1 cellular context compared by ENCODE assay signal in genomic region chr19:57477191-57478008, GRCh38.
TF ChIP-seq lines count a peak whose summit lies in the region.

Gene ZNF772 (minus strand): TSS chr19:57477566. CDS start chr19:57477309, 257 bp downstream.

TF ChIP-seq in HepG2, 621 proteins besides CTCF, POLR2A, EP300 and RAD21 (continued from another document and continues in another):
- no peak for TF ChIP-seq WIZ (CRISPR knock-in tag; IDR thresholded peaks at IDR 0.05)
- TF ChIP-seq BCL3 (CRISPR knock-in tag; IDR thresholded peaks at IDR 0.05): peak; percentile 54; the same call in 1 of the 2 replicates
- no peak for TF ChIP-seq ZNF232 (CRISPR knock-in tag; IDR thresholded peaks at IDR 0.05; ENCODE audit: borderline replicate concordance)
- no peak for TF ChIP-seq KIAA2018 (CRISPR knock-in tag; IDR thresholded peaks at IDR 0.05; ENCODE audit: borderline replicate concordance)
- TF ChIP-seq KDM5A (IDR thresholded peaks at IDR 0.05; ENCODE audit: borderline replicate concordance, low read length): no peak; the same call in 1 of the 2 replicates
- TF ChIP-seq JDP2 (CRISPR knock-in tag; IDR thresholded peaks at IDR 0.05; ENCODE audit: borderline replicate concordance): no peak
- peak; percentile 95 for TF ChIP-seq MYNN (CRISPR knock-in tag; IDR thresholded peaks at IDR 0.05; ENCODE audit: low read depth)
- no peak for TF ChIP-seq U2AF1 (optimal IDR thresholded peaks at IDR 0.05; ENCODE audit: low read depth, low read length)
- TF ChIP-seq ARID3A (IDR thresholded peaks at IDR 0.05; ENCODE audit: low read depth, low read length): no peak
- 0 out of 2 replicates have a peak, but pooled peaks have one; percentile 41 for TF ChIP-seq DR1 (CRISPR knock-in tag; IDR thresholded peaks at IDR 0.05)
- TF ChIP-seq THYN1 (CRISPR knock-in tag; IDR thresholded peaks at IDR 0.05; ENCODE audit: borderline replicate concordance, low read depth): no peak
- no peak for TF ChIP-seq ZNF124 (CRISPR knock-in tag; IDR thresholded peaks at IDR 0.05)
- TF ChIP-seq GTF3A (CRISPR knock-in tag; conservative IDR thresholded peaks at IDR 0.05): no peak
- no peak for TF ChIP-seq CC2D1A (CRISPR knock-in tag; IDR thresholded peaks at IDR 0.05)
- no peak for TF ChIP-seq THAP7 (CRISPR knock-in tag; IDR thresholded peaks at IDR 0.05)
- peak; percentile 96 for TF ChIP-seq GMEB1 (CRISPR knock-in tag; IDR thresholded peaks at IDR 0.05; ENCODE audit: borderline replicate concordance)
- TF ChIP-seq IRF9 (CRISPR knock-in tag; IDR thresholded peaks at IDR 0.05; ENCODE audit: borderline replicate concordance): no peak
- TF ChIP-seq U2AF2 (IDR thresholded peaks at IDR 0.05; ENCODE audit: low read depth, low read length): no peak
- no peak for TF ChIP-seq ZBTB49 (CRISPR knock-in tag; IDR thresholded peaks at IDR 0.05; ENCODE audit: borderline replicate concordance)
- TF ChIP-seq MATR3 (CRISPR knock-in tag; IDR thresholded peaks at IDR 0.05): no peak
- 0 out of 2 replicates have a peak, but pooled peaks have one; percentile 41 for TF ChIP-seq CSRNP1 (CRISPR knock-in tag; IDR thresholded peaks at IDR 0.05)
- no peak for TF ChIP-seq ZNF296 (CRISPR knock-in tag; conservative IDR thresholded peaks at IDR 0.05)
- TF ChIP-seq KLF13 (CRISPR knock-in tag; IDR thresholded peaks at IDR 0.05): no peak
- TF ChIP-seq RERE (CRISPR knock-in tag; IDR thresholded peaks at IDR 0.05; ENCODE audit: low read depth): no peak
- TF ChIP-seq MTA1 (CRISPR knock-in tag; IDR thresholded peaks at IDR 0.05; ENCODE audit: borderline replicate concordance): no peak
- no peak for TF ChIP-seq ZMYM2 (CRISPR knock-in tag; IDR thresholded peaks at IDR 0.05)
- no peak; a peak in 1 of 4 replicates for TF ChIP-seq KLF16 (CRISPR knock-in tag; IDR thresholded peaks at IDR 0.05)
- TF ChIP-seq ZNF253 (CRISPR knock-in tag; IDR thresholded peaks at IDR 0.05; ENCODE audit: borderline replicate concordance): no peak
- no peak for TF ChIP-seq ZNF674 (CRISPR knock-in tag; IDR thresholded peaks at IDR 0.05; ENCODE audit: low read depth)
- TF ChIP-seq NFKB2 (CRISPR knock-in tag; IDR thresholded peaks at IDR 0.05; ENCODE audit: borderline replicate concordance): peak; percentile 47; the same call in 1 of the 2 replicates
